ENCODE assay signal across 1 cellular context in the genomic region with DNA sequence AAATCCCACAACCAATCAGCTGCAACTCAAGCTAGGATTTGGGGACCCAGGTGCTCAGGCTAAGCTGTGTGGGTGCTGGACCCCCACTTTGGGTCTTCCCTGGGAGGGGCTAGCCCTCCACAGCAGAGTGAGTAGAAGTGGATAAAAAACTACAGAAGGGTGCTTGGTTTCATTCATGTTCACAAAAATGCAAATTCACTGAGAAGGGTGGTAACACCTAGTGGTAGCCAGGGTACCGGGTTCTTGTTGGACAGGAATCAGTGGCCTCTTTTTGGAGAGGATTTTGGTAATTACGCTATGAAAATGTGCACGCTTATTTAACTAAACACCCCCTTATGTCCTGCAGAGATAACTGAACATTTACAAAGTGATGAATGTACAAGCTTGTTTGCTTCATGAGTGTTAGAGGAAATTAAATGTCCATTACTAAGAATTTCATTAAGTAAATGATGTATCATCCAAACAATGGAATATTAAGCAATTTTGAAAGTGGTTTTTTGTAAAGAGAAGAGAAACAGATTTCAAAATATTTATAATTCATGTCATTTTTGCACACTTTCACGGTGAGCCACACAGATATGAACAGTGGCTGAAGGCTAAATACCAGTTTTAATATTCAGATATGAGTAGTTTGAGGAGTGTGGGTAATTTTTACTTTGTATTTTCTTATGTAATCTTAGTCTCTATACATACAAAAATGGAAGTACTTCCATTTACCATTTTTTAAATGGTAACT.
TF ChIP-seq lines count a peak whose summit lies in the region.

No MANE protein-coding gene starts in this region.

TF ChIP-seq in K562, 482 proteins besides CTCF, POLR2A, EP300 and RAD21 (continued from another document):
- TF ChIP-seq, protein P1, sequence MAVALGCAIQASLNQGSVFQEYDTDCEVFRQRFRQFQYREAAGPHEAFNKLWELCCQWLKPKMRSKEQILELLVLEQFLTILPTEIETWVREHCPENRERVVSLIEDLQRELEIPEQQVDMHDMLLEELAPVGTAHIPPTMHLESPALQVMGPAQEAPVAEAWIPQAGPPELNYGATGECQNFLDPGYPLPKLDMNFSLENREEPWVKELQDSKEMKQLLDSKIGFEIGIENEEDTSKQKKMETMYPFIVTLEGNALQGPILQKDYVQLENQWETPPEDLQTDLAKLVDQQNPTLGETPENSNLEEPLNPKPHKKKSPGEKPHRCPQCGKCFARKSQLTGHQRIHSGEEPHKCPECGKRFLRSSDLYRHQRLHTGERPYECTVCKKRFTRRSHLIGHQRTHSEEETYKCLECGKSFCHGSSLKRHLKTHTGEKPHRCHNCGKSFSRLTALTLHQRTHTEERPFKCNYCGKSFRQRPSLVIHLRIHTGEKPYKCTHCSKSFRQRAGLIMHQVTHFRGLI (CRISPR knock-in tag; IDR thresholded peaks at IDR 0.05), result no peak
- no peak for TF ChIP-seq MEIS2 (IDR thresholded peaks at IDR 0.05; ENCODE audit: partially characterized antibody)
- TF ChIP-seq ZKSCAN1 (IDR thresholded peaks at IDR 0.05; ENCODE audit: low read depth, low read length), result no peak
- TF ChIP-seq E2F3 (CRISPR knock-in tag; IDR thresholded peaks at IDR 0.05), result no peak
- no peak for TF ChIP-seq ZBTB40 (IDR thresholded peaks at IDR 0.05)
- no peak for TF ChIP-seq ZBTB40 (CRISPR knock-in tag; IDR thresholded peaks at IDR 0.05)
- no peak for TF ChIP-seq BACH1 (tag; IDR thresholded peaks at IDR 0.05)
